In the genomic region with DNA sequence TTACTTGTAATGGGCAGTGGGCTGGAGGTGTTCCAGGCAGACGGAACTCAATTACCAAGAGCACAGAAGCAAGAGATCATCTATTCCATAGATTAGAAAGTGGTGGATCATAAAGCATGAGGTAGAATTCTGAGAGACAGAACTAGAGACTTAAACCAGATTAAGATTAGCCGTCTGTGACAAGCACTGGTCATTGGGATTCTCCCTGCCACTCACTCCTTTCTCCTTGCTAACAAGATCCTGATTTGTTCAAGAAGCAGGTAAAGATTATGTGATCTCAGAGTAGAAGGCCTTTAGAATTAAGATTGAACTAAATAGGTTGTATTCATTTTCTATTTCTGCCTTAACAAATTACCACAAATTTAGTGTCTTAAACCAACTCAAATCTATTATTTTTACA, we compare ENCODE assay signal across 10 cellular contexts. TPM values are rescaled to one million over a fixed set of nuclear protein-coding genes. Genes with fewer than 3 reads are reported as not detected.
DNase-seq lines count a peak whose midpoint lies in the region; ATAC-seq, FAIRE-seq and TF ChIP-seq lines count a peak whose summit lies in the region.
"Had no signal": no experiment of that assay in that cellular context is flagged by ENCODE, and none has a peak within 500 bp of the region (broad histone marks: within the 10 kb centered on the region; RNA-seq: fewer than 3 reads in every experiment).

No MANE protein-coding gene starts in this region.

- H3K27me3 Mint-ChIP-seq in GM23338 (ENCODE audit: insufficient read depth, low read depth, poor library complexity) (peaks cover 5% of the 10 kb centered on the region), natural killer cell (ENCODE audit: low read depth in 2 of 2) (peaks cover 0 to 6% of the 10 kb centered on the region in 2 donors)
- no peaks in the 10 kb centered on the region for H3K27me3 Mint-ChIP-seq in activated naive CD8-positive, alpha-beta T cell treated with anti-CD3 and anti-CD28 coated beads, Interleukin-2, amount 10 ng/mL, durations not matched to agents 7 days and 5 days

- POLR2A ChIA-PET in activated naive CD8-positive, alpha-beta T cell treated with anti-CD3 and anti-CD28 coated beads, Interleukin-2, amount 10 ng/mL, durations not matched to agents 7 days and 5 days (lab: Charles Lee): interaction anchor here (2.1 kb wide), 1 partner anchor 681 kb away, joined by 15 read pairs; the partner anchor contains the start of gene NRIP1

- H3K9me3 Mint-ChIP-seq in GM23338 (no peaks in the 10 kb centered on the region; the same call in 2 of the 3 replicates), natural killer cell (no peaks in the 10 kb centered on the region)
- no peaks in the 10 kb centered on the region for H3K9me3 Mint-ChIP-seq in activated naive CD8-positive, alpha-beta T cell treated with anti-CD3 and anti-CD28 coated beads, Interleukin-2, amount 10 ng/mL, durations not matched to agents 7 days and 5 days

- H3K4me3 ChIP-seq in ACC112 (ENCODE audit: low read depth, low read length): peak overlapping the region; percentile 85
- peak overlapping the region; percentile 62; the same call in 1 of the 2 replicates for H3K4me3 ChIP-seq in GM23338
- no peak overlapping the region for H3K4me3 ChIP-seq in small intestine (ENCODE audit: low read depth in 1 of 2, low read length in 2 of 2)

- H3K4me1 Mint-ChIP-seq in GM23338: peaks cover 19% of the 10 kb centered on the region; the same call in 2 of the 3 replicates
- H3K4me1 Mint-ChIP-seq in activated naive CD8-positive, alpha-beta T cell treated with anti-CD3 and anti-CD28 coated beads, Interleukin-2, amount 10 ng/mL, durations not matched to agents 7 days and 5 days: peaks cover 23% of the 10 kb centered on the region
- peaks cover 23 to 24% of the 10 kb centered on the region in 2 donors for H3K4me1 Mint-ChIP-seq in natural killer cell

- H3K4me3 Mint-ChIP-seq in GM23338 (peak overlapping the region; percentile 98), natural killer cell (peak overlapping the region; percentile 100)
- peak overlapping the region; percentile 98 for H3K4me3 Mint-ChIP-seq in activated naive CD8-positive, alpha-beta T cell treated with anti-CD3 and anti-CD28 coated beads, Interleukin-2, amount 10 ng/mL, durations not matched to agents 7 days and 5 days

- H3K9me2 ChIP-seq in GM23338 (ENCODE audit: insufficient read depth): no peaks in the 10 kb centered on the region

- TF ChIP-seq CTCF in GM23338 (conservative IDR thresholded peaks at IDR 0.05; ENCODE audit: low read depth in 2 of 2): no peak
- TF ChIP-seq CTCF in natural killer cell (IDR thresholded peaks at IDR 0.05): no peak

- H3K36me3 ChIP-seq in ACC112 (ENCODE audit: insufficient read depth, low read length): no peaks in the 10 kb centered on the region
- no peaks in the 10 kb centered on the region for H3K36me3 ChIP-seq in GM23338 (ENCODE audit: insufficient read depth)
- no peaks in the 10 kb centered on the region for H3K36me3 ChIP-seq in small intestine (ENCODE audit: control insufficient read depth in 2 of 2, insufficient read depth in 2 of 2, low read length in 2 of 2)

- ATAC-seq in GM23338 (no peak), natural killer cell (no peak), GM18502 (IDR thresholded peaks at IDR 0.05; ENCODE audit: poor library complexity, unreplicated experiment) (no peak)
- ATAC-seq in activated naive CD8-positive, alpha-beta T cell treated with anti-CD3 and anti-CD28 coated beads, Interleukin-2, amount 10 ng/mL, durations not matched to agents 7 days and 5 days (ENCODE audit: low read depth): no peak
- ATAC-seq: left lobe of liver had no signal

- 91 to 93% (median 91%) methylated on average over 2 of the region's 2 CpGs for WGBS in small intestine, 3 donors

- H3K4me1 ChIP-seq in ACC112 (ENCODE audit: control insufficient read depth, insufficient read depth, low read length, unreplicated experiment): peaks cover 20% of the 10 kb centered on the region
- H3K4me1 ChIP-seq in GM23338 (ENCODE audit: insufficient read depth): peaks cover 15% of the 10 kb centered on the region
- H3K4me1 ChIP-seq in small intestine (ENCODE audit: control insufficient read depth in 2 of 2, insufficient read depth in 1 of 2, low read depth in 1 of 2, low read length in 1 of 2): no peaks in the 10 kb centered on the region

- no peak for DNase-seq in GM23338 (ENCODE audit: low spot score)
- DNase-seq in activated naive CD8-positive, alpha-beta T cell treated with anti-CD3 and anti-CD28 coated beads, Interleukin-2, amount 10 ng/mL, durations not matched to agents 7 days and 5 days: no peak
- DNase-seq in natural killer cell: no peak
- DNase-seq in HCEC 1CT: no peak
- no peak for DNase-seq in small intestine
- DNase-seq in DMS 273 treated with DMSO at 0.1 percent for 48 hours (lab: John Stamatoyannopoulos, UW): no peak
- DNase-seq: KG1 had no signal

- peaks cover 26% of the 10 kb centered on the region for H3K79me2 ChIP-seq in ACC112 (ENCODE audit: control insufficient read depth, insufficient read depth, low read length, unreplicated experiment)
- peaks cover 30% of the 10 kb centered on the region for H3K79me2 ChIP-seq in GM23338 (replicated peaks; ENCODE audit: insufficient read depth)

- H3F3A ChIP-seq in GM23338 (replicated peaks; ENCODE audit: low read depth): no peaks in the 10 kb centered on the region

- peaks cover 4% of the 10 kb centered on the region; the same call in 1 of the 2 replicates for H4K20me1 ChIP-seq in GM23338 (replicated peaks; ENCODE audit: insufficient read depth)

- H3K36me3 Mint-ChIP-seq in GM23338 (ENCODE audit: low read depth) (peaks cover 7% of the 10 kb centered on the region; the same call in 2 of the 3 replicates), natural killer cell (no peaks in the 10 kb centered on the region)
- H3K36me3 Mint-ChIP-seq in activated naive CD8-positive, alpha-beta T cell treated with anti-CD3 and anti-CD28 coated beads, Interleukin-2, amount 10 ng/mL, durations not matched to agents 7 days and 5 days: peaks cover 5% of the 10 kb centered on the region

- intact Hi-C loops in natural killer cell (cut with micrococcal nuclease): loop anchor here (5.0 kb wide), 2 partner anchors 163 to 1348 kb away; partner anchors contain the start of gene SAMSN1

- peak overlapping the region; percentile 78; the same call in 1 of the 2 replicates for H3K27ac ChIP-seq in ACC112 (ENCODE audit: low read depth, low read length)
- no peak overlapping the region for H3K27ac ChIP-seq in GM23338 (ENCODE audit: low read depth)
- H3K27ac ChIP-seq in small intestine (ENCODE audit: low read depth in 1 of 2, low read length in 1 of 2): peak overlapping the region in 1 of 2 donors; percentile 54

- H3K4me2 ChIP-seq in GM23338: peak overlapping the region; percentile 84

- H2AFZ ChIP-seq in ACC112 (ENCODE audit: low read length, unreplicated experiment) (peak overlapping the region; percentile 96), GM23338 (peak overlapping the region; percentile 45; the same call in 1 of the 2 replicates)

- H3K27ac Mint-ChIP-seq in GM23338: no peak overlapping the region
- peak overlapping the region; percentile 98 for H3K27ac Mint-ChIP-seq in activated naive CD8-positive, alpha-beta T cell treated with anti-CD3 and anti-CD28 coated beads, Interleukin-2, amount 10 ng/mL, durations not matched to agents 7 days and 5 days
- H3K27ac Mint-ChIP-seq in natural killer cell: peak overlapping the region; percentile 100

- no peaks in the 10 kb centered on the region for H3K9me3 ChIP-seq in small intestine (ENCODE audit: control insufficient read depth, low read depth)

- FAIRE-seq in small intestine (lab: Jason Lieb, UNC): no peak

- H3K27me3 ChIP-seq in ACC112 (ENCODE audit: insufficient read depth, low read length) (no peaks in the 10 kb centered on the region), GM23338 (ENCODE audit: insufficient read depth) (no peaks in the 10 kb centered on the region), small intestine (ENCODE audit: control insufficient read depth in 2 of 2, insufficient read depth in 2 of 2, low read length in 2 of 2) (no peaks in the 10 kb centered on the region)

TF ChIP-seq in GM23338, 12 proteins besides CTCF, POLR2A, EP300 and RAD21 (continues in another document):
- TF ChIP-seq ZNF114 (CRISPR knock-in tag; IDR thresholded peaks at IDR 0.05) (no peak), STAT1 (IDR thresholded peaks at IDR 0.05; ENCODE audit: unreplicated experiment) (no peak), CREB1 (CRISPR knock-in tag; IDR thresholded peaks at IDR 0.05; ENCODE audit: low read depth) (no peak)
- TF ChIP-seq, protein P1, sequence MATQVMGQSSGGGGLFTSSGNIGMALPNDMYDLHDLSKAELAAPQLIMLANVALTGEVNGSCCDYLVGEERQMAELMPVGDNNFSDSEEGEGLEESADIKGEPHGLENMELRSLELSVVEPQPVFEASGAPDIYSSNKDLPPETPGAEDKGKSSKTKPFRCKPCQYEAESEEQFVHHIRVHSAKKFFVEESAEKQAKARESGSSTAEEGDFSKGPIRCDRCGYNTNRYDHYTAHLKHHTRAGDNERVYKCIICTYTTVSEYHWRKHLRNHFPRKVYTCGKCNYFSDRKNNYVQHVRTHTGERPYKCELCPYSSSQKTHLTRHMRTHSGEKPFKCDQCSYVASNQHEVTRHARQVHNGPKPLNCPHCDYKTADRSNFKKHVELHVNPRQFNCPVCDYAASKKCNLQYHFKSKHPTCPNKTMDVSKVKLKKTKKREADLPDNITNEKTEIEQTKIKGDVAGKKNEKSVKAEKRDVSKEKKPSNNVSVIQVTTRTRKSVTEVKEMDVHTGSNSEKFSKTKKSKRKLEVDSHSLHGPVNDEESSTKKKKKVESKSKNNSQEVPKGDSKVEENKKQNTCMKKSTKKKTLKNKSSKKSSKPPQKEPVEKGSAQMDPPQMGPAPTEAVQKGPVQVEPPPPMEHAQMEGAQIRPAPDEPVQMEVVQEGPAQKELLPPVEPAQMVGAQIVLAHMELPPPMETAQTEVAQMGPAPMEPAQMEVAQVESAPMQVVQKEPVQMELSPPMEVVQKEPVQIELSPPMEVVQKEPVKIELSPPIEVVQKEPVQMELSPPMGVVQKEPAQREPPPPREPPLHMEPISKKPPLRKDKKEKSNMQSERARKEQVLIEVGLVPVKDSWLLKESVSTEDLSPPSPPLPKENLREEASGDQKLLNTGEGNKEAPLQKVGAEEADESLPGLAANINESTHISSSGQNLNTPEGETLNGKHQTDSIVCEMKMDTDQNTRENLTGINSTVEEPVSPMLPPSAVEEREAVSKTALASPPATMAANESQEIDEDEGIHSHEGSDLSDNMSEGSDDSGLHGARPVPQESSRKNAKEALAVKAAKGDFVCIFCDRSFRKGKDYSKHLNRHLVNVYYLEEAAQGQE (IDR thresholded peaks at IDR 0.05; ENCODE audit: unreplicated experiment): no peak

RNA-seq across cellular contexts. Expression of gene HSPA13, which starts 1.5 kb away (rescaled TPM):
- 34.8 and 39.0 TPM in 2 replicates for total RNA-seq in GM23338 (2014; rRNA removed; shearing (Covaris generic))
- 16.6 and 17.7 TPM in 2 replicates for polyA plus RNA-seq in GM23338 (2016; fragmentation: Nextera tagmentation; extraction: Ambion mirVana)
- total RNA-seq in activated naive CD8-positive, alpha-beta T cell treated with anti-CD3 and anti-CD28 coated beads, Interleukin-2, amount 10 ng/mL, durations not matched to agents 7 days and 5 days: 10 to 100 TPM; 21.4 to 24.1 TPM
- total RNA-seq in natural killer cell: 10 to 100 TPM; 17.0 to 23.8 (median 22.7) TPM
- polyA plus RNA-seq in small intestine: 10 to 100 TPM in 1 of 3 donors, 1 to 10 TPM in 2; 1.6 to 10.3 (median 3.8) TPM

Comparison
In these comparisons a context has a peak if more than half of its experiments do, and no peak if none do; other contexts are left out.
1. H3K4me3 ChIP-seq: peak in ACC112 (single experiment) and GM23338 (single experiment); none in small intestine (0 of 2).
2. Peak in every context shown above with its lines, with median percentiles within 50 percentile points of each other: H3K4me3 Mint-ChIP-seq.